1 cellular context compared by ENCODE assay signal in the genomic region with DNA sequence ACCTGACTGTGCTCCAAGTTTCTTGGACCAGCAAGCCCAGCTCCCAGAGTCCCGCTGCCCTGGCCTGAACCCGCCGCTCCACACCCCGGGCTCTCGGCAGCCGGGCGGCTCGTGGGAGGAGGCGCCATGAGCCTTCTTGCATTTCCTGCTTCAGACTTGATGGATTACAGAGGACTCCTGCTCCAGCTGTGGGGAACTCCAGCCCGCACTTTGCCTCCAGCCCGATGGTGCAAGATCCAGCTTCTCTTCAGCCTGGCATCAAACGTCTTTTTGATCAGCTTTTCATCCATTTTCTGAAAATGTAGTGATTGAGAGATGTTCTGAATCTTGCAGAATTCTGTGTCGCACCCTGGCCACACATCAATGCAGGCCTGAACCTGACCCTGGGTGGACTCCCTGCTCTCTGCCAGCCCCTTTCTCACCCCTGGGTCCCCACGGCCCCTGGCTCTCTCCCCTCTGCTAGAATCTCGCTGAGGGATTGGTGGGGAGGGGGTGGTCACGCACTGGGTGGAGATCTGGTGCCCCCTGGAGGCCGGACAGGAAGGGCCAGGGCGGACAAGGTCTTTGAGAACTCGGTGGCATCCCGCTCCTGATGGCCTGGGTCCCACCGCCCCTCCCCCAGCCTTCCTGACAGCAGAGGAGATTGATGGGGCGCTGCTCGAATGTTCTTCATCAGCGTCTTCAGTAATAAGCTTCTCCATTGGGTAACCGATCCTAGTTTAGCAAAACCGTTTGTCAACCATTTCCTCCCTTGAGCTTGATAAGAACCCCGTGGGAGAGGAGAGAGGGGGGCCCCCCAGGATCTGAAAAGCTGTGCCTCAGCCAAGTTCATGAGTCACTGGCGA.
TF ChIP-seq lines count a peak whose summit lies in the region.

No MANE protein-coding gene starts in this region.

TF ChIP-seq in K562, 482 proteins besides CTCF, POLR2A, EP300 and RAD21 (continued from another document and continues in another):
- TF ChIP-seq, protein P1, sequence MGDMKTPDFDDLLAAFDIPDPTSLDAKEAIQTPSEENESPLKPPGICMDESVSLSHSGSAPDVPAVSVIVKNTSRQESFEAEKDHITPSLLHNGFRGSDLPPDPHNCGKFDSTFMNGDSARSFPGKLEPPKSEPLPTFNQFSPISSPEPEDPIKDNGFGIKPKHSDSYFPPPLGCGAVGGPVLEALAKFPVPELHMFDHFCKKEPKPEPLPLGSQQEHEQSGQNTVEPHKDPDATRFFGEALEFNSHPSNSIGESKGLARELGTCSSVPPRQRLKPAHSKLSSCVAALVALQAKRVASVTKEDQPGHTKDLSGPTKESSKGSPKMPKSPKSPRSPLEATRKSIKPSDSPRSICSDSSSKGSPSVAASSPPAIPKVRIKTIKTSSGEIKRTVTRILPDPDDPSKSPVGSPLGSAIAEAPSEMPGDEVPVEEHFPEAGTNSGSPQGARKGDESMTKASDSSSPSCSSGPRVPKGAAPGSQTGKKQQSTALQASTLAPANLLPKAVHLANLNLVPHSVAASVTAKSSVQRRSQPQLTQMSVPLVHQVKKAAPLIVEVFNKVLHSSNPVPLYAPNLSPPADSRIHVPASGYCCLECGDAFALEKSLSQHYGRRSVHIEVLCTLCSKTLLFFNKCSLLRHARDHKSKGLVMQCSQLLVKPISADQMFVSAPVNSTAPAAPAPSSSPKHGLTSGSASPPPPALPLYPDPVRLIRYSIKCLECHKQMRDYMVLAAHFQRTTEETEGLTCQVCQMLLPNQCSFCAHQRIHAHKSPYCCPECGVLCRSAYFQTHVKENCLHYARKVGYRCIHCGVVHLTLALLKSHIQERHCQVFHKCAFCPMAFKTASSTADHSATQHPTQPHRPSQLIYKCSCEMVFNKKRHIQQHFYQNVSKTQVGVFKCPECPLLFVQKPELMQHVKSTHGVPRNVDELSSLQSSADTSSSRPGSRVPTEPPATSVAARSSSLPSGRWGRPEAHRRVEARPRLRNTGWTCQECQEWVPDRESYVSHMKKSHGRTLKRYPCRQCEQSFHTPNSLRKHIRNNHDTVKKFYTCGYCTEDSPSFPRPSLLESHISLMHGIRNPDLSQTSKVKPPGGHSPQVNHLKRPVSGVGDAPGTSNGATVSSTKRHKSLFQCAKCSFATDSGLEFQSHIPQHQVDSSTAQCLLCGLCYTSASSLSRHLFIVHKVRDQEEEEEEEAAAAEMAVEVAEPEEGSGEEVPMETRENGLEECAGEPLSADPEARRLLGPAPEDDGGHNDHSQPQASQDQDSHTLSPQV (IDR thresholded peaks at IDR 0.05), result peak; percentile 75
- TF ChIP-seq ATF3 (IDR thresholded peaks at IDR 0.05) (peak; percentile 77; the same call in 1 of the 2 replicates), ATF3 (CRISPR knock-in tag; conservative IDR thresholded peaks at IDR 0.05) (no peak), GATAD2B (IDR thresholded peaks at IDR 0.05; ENCODE audit: borderline replicate concordance) (peak; percentile 60), RCOR1 (IDR thresholded peaks at IDR 0.05; ENCODE audit: borderline replicate concordance in 1 of 2, low read depth in 2 of 2, low read length in 2 of 2) (peak in 1 of 2 experiments; percentile 66; a peak in 2 of 4 replicates), CREM (IDR thresholded peaks at IDR 0.05; ENCODE audit: low read depth) (peak; percentile 50; the same call in 1 of the 2 replicates), SAFB2 (IDR thresholded peaks at IDR 0.05; ENCODE audit: borderline replicate concordance, low read depth, low read length, severe bottlenecking) (no peak), SMC3 (conservative IDR thresholded peaks at IDR 0.05; ENCODE audit: insufficient read depth, low read depth, low read length) (peak; percentile 42; the same call in 1 of the 2 replicates), TCFL5 (CRISPR knock-in tag; conservative IDR thresholded peaks at IDR 0.05) (no peak), ZBTB11 (CRISPR knock-in tag; IDR thresholded peaks at IDR 0.05) (0 out of 6 replicates have a peak, but pooled peaks of 1 of the 3 experiments have one; percentile 43), SMAD2 (IDR thresholded peaks at IDR 0.05; ENCODE audit: low read depth, low read length) (no peak), HMGN3 (IDR thresholded peaks at IDR 0.05; ENCODE audit: borderline replicate concordance, extremely low read depth, insufficient read length, low read depth, low read length) (peak; percentile 24), ZBTB7A (IDR thresholded peaks at IDR 0.05; ENCODE audit: borderline replicate concordance, control insufficient read depth, low read depth, low read length) (peak; percentile 92), BRD9 (IDR thresholded peaks at IDR 0.05; ENCODE audit: low read depth, partially characterized antibody) (peak; percentile 96), NEUROD1 (IDR thresholded peaks at IDR 0.05; ENCODE audit: borderline replicate concordance, low read depth, low read length, partially characterized antibody) (peak; percentile 93), CCNT2 (IDR thresholded peaks at IDR 0.05; ENCODE audit: borderline replicate concordance, extremely low read depth, insufficient read length, low read depth, low read length) (peak; percentile 52), TBL1XR1 (IDR thresholded peaks at IDR 0.05; ENCODE audit: low read length in 2 of 2) (peak in 1 of 2 experiments; percentile 28; a peak in 1 of 4 replicates), ZBED1 (IDR thresholded peaks at IDR 0.05) (0 out of 2 replicates have a peak, but pooled peaks have one; percentile 24), ESRRA (IDR thresholded peaks at IDR 0.05; ENCODE audit: borderline replicate concordance, low read depth) (peak; percentile 50), RBM25 (IDR thresholded peaks at IDR 0.05; ENCODE audit: low read depth, low read length, severe bottlenecking) (no peak), RBM14 (IDR thresholded peaks at IDR 0.05; ENCODE audit: borderline replicate concordance, insufficient read depth, low read depth, low read length) (no peak), ATF7 (IDR thresholded peaks at IDR 0.05) (peak; percentile 59; the same call in 1 of the 2 replicates), ZNF354B (CRISPR knock-in tag; IDR thresholded peaks at IDR 0.05) (0 out of 2 replicates have a peak, but pooled peaks have one; percentile 19), FOSL1 (tag; conservative IDR thresholded peaks at IDR 0.05) (peak; percentile 94), CSDE1 (IDR thresholded peaks at IDR 0.05) (no peak), TAF9B (IDR thresholded peaks at IDR 0.05; ENCODE audit: partially characterized antibody) (peak; percentile 34), CTBP1 (IDR thresholded peaks at IDR 0.05; ENCODE audit: borderline replicate concordance) (peak; percentile 78; the same call in 1 of the 2 replicates), YY1 (IDR thresholded peaks at IDR 0.05; ENCODE audit: borderline replicate concordance in 1 of 3, control insufficient read depth in 1 of 3, extremely low read depth in 1 of 3, insufficient read depth in 3 of 3, insufficient read length in 1 of 3, insufficient replicate concordance in 2 of 3, low read depth in 1 of 3, low read length in 2 of 3) (peak; percentile 11 to 83 (median 63)), PTRF (tag; IDR thresholded peaks at IDR 0.05) (no peak), SMARCE1 (IDR thresholded peaks at IDR 0.05) (peak; percentile 48; the same call in 1 of the 2 replicates), PKNOX1 (IDR thresholded peaks at IDR 0.05) (peak; percentile 97), TOE1 (IDR thresholded peaks at IDR 0.05; ENCODE audit: borderline replicate concordance) (peak; percentile 67; the same call in 1 of the 2 replicates), TOE1 (CRISPR knock-in tag; IDR thresholded peaks at IDR 0.05; ENCODE audit: borderline replicate concordance, low read depth) (no peak), ZNF780A (CRISPR knock-in tag; IDR thresholded peaks at IDR 0.05) (no peak)
- TF ChIP-seq, protein P2, sequence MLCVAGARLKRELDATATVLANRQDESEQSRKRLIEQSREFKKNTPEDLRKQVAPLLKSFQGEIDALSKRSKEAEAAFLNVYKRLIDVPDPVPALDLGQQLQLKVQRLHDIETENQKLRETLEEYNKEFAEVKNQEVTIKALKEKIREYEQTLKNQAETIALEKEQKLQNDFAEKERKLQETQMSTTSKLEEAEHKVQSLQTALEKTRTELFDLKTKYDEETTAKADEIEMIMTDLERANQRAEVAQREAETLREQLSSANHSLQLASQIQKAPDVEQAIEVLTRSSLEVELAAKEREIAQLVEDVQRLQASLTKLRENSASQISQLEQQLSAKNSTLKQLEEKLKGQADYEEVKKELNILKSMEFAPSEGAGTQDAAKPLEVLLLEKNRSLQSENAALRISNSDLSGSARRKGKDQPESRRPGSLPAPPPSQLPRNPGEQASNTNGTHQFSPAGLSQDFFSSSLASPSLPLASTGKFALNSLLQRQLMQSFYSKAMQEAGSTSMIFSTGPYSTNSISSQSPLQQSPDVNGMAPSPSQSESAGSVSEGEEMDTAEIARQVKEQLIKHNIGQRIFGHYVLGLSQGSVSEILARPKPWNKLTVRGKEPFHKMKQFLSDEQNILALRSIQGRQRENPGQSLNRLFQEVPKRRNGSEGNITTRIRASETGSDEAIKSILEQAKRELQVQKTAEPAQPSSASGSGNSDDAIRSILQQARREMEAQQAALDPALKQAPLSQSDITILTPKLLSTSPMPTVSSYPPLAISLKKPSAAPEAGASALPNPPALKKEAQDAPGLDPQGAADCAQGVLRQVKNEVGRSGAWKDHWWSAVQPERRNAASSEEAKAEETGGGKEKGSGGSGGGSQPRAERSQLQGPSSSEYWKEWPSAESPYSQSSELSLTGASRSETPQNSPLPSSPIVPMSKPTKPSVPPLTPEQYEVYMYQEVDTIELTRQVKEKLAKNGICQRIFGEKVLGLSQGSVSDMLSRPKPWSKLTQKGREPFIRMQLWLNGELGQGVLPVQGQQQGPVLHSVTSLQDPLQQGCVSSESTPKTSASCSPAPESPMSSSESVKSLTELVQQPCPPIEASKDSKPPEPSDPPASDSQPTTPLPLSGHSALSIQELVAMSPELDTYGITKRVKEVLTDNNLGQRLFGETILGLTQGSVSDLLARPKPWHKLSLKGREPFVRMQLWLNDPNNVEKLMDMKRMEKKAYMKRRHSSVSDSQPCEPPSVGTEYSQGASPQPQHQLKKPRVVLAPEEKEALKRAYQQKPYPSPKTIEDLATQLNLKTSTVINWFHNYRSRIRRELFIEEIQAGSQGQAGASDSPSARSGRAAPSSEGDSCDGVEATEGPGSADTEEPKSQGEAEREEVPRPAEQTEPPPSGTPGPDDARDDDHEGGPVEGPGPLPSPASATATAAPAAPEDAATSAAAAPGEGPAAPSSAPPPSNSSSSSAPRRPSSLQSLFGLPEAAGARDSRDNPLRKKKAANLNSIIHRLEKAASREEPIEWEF (CRISPR knock-in tag; IDR thresholded peaks at IDR 0.05), result no peak
- TF ChIP-seq, protein P3, sequence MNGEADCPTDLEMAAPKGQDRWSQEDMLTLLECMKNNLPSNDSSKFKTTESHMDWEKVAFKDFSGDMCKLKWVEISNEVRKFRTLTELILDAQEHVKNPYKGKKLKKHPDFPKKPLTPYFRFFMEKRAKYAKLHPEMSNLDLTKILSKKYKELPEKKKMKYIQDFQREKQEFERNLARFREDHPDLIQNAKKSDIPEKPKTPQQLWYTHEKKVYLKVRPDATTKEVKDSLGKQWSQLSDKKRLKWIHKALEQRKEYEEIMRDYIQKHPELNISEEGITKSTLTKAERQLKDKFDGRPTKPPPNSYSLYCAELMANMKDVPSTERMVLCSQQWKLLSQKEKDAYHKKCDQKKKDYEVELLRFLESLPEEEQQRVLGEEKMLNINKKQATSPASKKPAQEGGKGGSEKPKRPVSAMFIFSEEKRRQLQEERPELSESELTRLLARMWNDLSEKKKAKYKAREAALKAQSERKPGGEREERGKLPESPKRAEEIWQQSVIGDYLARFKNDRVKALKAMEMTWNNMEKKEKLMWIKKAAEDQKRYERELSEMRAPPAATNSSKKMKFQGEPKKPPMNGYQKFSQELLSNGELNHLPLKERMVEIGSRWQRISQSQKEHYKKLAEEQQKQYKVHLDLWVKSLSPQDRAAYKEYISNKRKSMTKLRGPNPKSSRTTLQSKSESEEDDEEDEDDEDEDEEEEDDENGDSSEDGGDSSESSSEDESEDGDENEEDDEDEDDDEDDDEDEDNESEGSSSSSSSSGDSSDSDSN (IDR thresholded peaks at IDR 0.05; ENCODE audit: borderline replicate concordance in 1 of 2, low read depth in 2 of 2, low read length in 2 of 2), result no peak
- TF ChIP-seq, protein P4, sequence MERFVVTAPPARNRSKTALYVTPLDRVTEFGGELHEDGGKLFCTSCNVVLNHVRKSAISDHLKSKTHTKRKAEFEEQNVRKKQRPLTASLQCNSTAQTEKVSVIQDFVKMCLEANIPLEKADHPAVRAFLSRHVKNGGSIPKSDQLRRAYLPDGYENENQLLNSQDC (CRISPR knock-in tag; IDR thresholded peaks at IDR 0.05), result no peak
